In the genomic region with DNA sequence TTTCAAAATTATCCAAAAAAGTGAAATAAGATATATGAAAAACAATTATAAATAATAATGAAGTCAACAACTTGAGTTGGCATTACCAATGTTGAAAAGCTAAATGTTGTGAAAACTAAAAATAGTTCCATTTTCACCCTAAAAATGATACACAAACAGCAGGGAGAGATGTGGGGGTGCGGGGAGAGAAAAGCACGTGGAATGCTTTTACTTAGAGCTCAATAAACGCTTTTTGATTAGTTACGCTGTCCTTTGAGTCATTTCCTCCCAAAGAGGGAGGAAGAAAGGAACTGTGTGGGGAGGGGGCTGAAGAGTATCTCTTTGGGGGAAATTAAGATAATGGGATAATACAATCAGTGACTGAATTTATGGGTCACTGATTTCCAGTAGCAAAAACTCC, we compare ENCODE assay signal across 19 cellular contexts. TPM values are rescaled to one million over a fixed set of nuclear protein-coding genes. Genes with fewer than 3 reads are reported as not detected.
DNase-seq lines count a peak whose midpoint lies in the region; ATAC-seq, FAIRE-seq and TF ChIP-seq lines count a peak whose summit lies in the region.
"Had no signal": no experiment of that assay in that cellular context is flagged by ENCODE, and none has a peak within 500 bp of the region (broad histone marks: within the 10 kb centered on the region; RNA-seq: fewer than 3 reads in every experiment).

No MANE protein-coding gene starts in this region.

- POLR2A ChIA-PET in OCI-LY7 (lab: Charles Lee), result interaction anchor here (0.7 to 0.8 kb wide), 3 partner anchors 15 to 115 kb away, joined by 4 to 7 read pairs (median 5); no protein-coding TSS in a partner anchor

- no TSS peak for BruUV-seq in OCI-LY7 (replicated peaks; lab: Mats Ljungman, UMichigan)

- H2AFZ ChIP-seq in OCI-LY7 (ENCODE audit: low read length) (no peak overlapping the region), astrocyte (ENCODE audit: low read depth, low read length) (no peak overlapping the region)
- H2AFZ ChIP-seq: GM23338 had no signal

- ATAC-seq in GM21619 (IDR thresholded peaks at IDR 0.05; ENCODE audit: unreplicated experiment) (no peak), GM18870 (IDR thresholded peaks at IDR 0.05; ENCODE audit: unreplicated experiment) (no peak)
- ATAC-seq: GM23338 had no signal

- H3K27ac ChIP-seq in OCI-LY7 (ENCODE audit: low read depth, low read length, poor library complexity, severe bottlenecking), result peak overlapping the region; percentile 37
- H3K27ac ChIP-seq in astrocyte (ENCODE audit: low read depth, low read length), result no peak overlapping the region
- H3K27ac ChIP-seq: BLaER1 treated with 17β-estradiol and CSF1 and Interleukin-3, amounts not matched to agents 10 nM and 100 nM had no signal

- H4K20me1 ChIP-seq in OCI-LY7 (ENCODE audit: insufficient read depth, low read length) (no peaks in the 10 kb centered on the region), astrocyte (ENCODE audit: insufficient read depth, low read length) (no peaks in the 10 kb centered on the region)
- H4K20me1 ChIP-seq: BLaER1 treated with 17β-estradiol and CSF1 and Interleukin-3, amounts not matched to agents 10 nM and 100 nM had no signal

- H3K27me3 ChIP-seq in astrocyte (ENCODE audit: insufficient read depth, low read length), result no peaks in the 10 kb centered on the region
- H3K27me3 ChIP-seq: BLaER1 treated with 17β-estradiol and CSF1 and Interleukin-3, amounts not matched to agents 10 nM and 100 nM had no signal

- no peak overlapping the region for H3K27ac Mint-ChIP-seq in astrocyte (ENCODE audit: unreplicated experiment)
- H3K27ac Mint-ChIP-seq: GM23338 had no signal

- TF ChIP-seq CTCF in OCI-LY7 (conservative IDR thresholded peaks at IDR 0.05; ENCODE audit: low read length) (no peak), astrocyte (IDR thresholded peaks at IDR 0.05; ENCODE audit: insufficient read depth, low read depth, low read length) (no peak)

- peaks cover 2% of the 10 kb centered on the region for H3K4me1 Mint-ChIP-seq in astrocyte (ENCODE audit: low read depth, unreplicated experiment)

- intact Hi-C loops in OCI-LY7 (cut with micrococcal nuclease; ENCODE audit: unreplicated experiment), result no loop called here

- H3K9me3 ChIP-seq in OCI-LY7 (ENCODE audit: low read length) (no peaks in the 10 kb centered on the region), astrocyte (ENCODE audit: insufficient read depth, low read depth, low read length) (no peaks in the 10 kb centered on the region)
- H3K9me3 ChIP-seq: BLaER1 treated with 17β-estradiol and CSF1 and Interleukin-3, amounts not matched to agents 10 nM and 100 nM had no signal

- no peaks in the 10 kb centered on the region for H3K9me2 ChIP-seq in OCI-LY7 (ENCODE audit: insufficient read depth, low read length)

- H3K4me3 ChIP-seq in OCI-LY7 (ENCODE audit: low read depth, low read length, poor library complexity, severe bottlenecking) (no peak overlapping the region), astrocyte (ENCODE audit: insufficient read depth, low read depth, low read length) (no peak overlapping the region)
- H3K4me3 ChIP-seq: BLaER1 treated with 17β-estradiol and CSF1 and Interleukin-3, amounts not matched to agents 10 nM and 100 nM; GM23338 had no signal

- H3K36me3 Mint-ChIP-seq in astrocyte (ENCODE audit: low read depth, unreplicated experiment), result peaks cover 7% of the 10 kb centered on the region
- H3K36me3 Mint-ChIP-seq: CD4-positive, CD25-positive, alpha-beta regulatory T cell had no signal

- CTCF ChIA-PET in OCI-LY7 (lab: Charles Lee; ENCODE audit: unreplicated experiment), result no interaction called here

- no peak overlapping the region for H3K4me2 ChIP-seq in OCI-LY7 (ENCODE audit: low read length)
- peak overlapping the region; percentile 36 for H3K4me2 ChIP-seq in astrocyte (ENCODE audit: low read length)
- H3K4me2 ChIP-seq: BLaER1 treated with 17β-estradiol and CSF1 and Interleukin-3, amounts not matched to agents 10 nM and 100 nM; GM23338 had no signal

- H3K9me3 Mint-ChIP-seq in astrocyte (ENCODE audit: unreplicated experiment), result no peaks in the 10 kb centered on the region
- H3K9me3 Mint-ChIP-seq: GM23338, H9 had no signal

- no peak overlapping the region for H3K4me3 Mint-ChIP-seq in astrocyte (ENCODE audit: unreplicated experiment)
- H3K4me3 Mint-ChIP-seq: CD4-positive, CD25-positive, alpha-beta regulatory T cell; GM23338; H9 had no signal

- FAIRE-seq in astrocyte (lab: Jason Lieb, UNC), result no peak
- FAIRE-seq: G401.6, GM12891, GM19239 had no signal

- H3K36me3 ChIP-seq in OCI-LY7 (ENCODE audit: insufficient read depth, low read length), result no peaks in the 10 kb centered on the region
- H3K36me3 ChIP-seq in astrocyte (ENCODE audit: insufficient read depth, low read length), result peaks cover 7% of the 10 kb centered on the region
- H3K36me3 ChIP-seq: BLaER1 treated with 17β-estradiol and CSF1 and Interleukin-3, amounts not matched to agents 10 nM and 100 nM had no signal

- H3K4me1 ChIP-seq in OCI-LY7 (ENCODE audit: insufficient read depth, low read length, poor library complexity, severe bottlenecking) (no peaks in the 10 kb centered on the region), astrocyte (ENCODE audit: insufficient read depth, low read length) (no peaks in the 10 kb centered on the region)
- H3K4me1 ChIP-seq: BLaER1 treated with 17β-estradiol and CSF1 and Interleukin-3, amounts not matched to agents 10 nM and 100 nM had no signal

- H3K27me3 Mint-ChIP-seq in astrocyte (ENCODE audit: low read depth, unreplicated experiment), result no peaks in the 10 kb centered on the region

- peak; percentile 9 for DNase-seq in COLO829 (ENCODE audit: low spot score)
- DNase-seq in OCI-LY7 (ENCODE audit: low spot score), result no peak
- DNase-seq in astrocyte (ENCODE audit: low read depth), result no peak
- DNase-seq in foreskin melanocyte, result peak; percentile 61
- DNase-seq in stimulated activated CD4-positive, alpha-beta T cell treated with anti-CD3 and anti-CD28 coated beads, Interleukin-2, amount 100 ng/mL, for 48 hours, result no peak
- no peak for DNase-seq in DMS79 treated with DMSO at 0.1 percent for 48 hours (lab: John Stamatoyannopoulos, UW)
- DNase-seq: ACHN; Calu3; CD4-positive, CD25-positive, alpha-beta regulatory T cell; DMS 273 treated with DMSO at 0.1 percent for 48 hours; H9 had no signal

- H3K79me2 ChIP-seq in OCI-LY7 (ENCODE audit: insufficient read depth, low read depth, low read length) (no peaks in the 10 kb centered on the region), astrocyte (ENCODE audit: insufficient read depth, low read length) (peaks cover 6% of the 10 kb centered on the region)

- H3K9ac ChIP-seq in astrocyte (ENCODE audit: low read length), result no peak overlapping the region
- H3K9ac ChIP-seq: BLaER1 treated with 17β-estradiol and CSF1 and Interleukin-3, amounts not matched to agents 10 nM and 100 nM had no signal

RNA-seq across cellular contexts. Expression of a gene that starts 29.2 kb away (rescaled TPM):
- 0.18 and 0.85 TPM in 2 replicates for total RNA-seq in OCI-LY7 (2014; rRNA removed; shearing (Covaris generic))
- total RNA-seq in OCI-LY7 (2022) (2.8 and 4.0 TPM in 2 replicates), astrocyte (43.0 and 48.0 TPM in 2 replicates)
- total RNA-seq: A172, Calu3 had no signal

Comparison
In these comparisons a context has a peak if more than half of its experiments do, and no peak if none do; other contexts are left out.
1. DNase-seq: peak in COLO829 (single experiment) and foreskin melanocyte (single experiment); none in OCI-LY7 (single experiment), astrocyte (single experiment), stimulated activated CD4-positive, alpha-beta T cell treated with anti-CD3 and anti-CD28 coated beads, Interleukin-2, amount 100 ng/mL, for 48 hours (0 of 2) and DMS79 treated with DMSO at 0.1 percent for 48 hours (single experiment).